ENCODE assay signal across 10 cellular contexts in the genomic region with DNA sequence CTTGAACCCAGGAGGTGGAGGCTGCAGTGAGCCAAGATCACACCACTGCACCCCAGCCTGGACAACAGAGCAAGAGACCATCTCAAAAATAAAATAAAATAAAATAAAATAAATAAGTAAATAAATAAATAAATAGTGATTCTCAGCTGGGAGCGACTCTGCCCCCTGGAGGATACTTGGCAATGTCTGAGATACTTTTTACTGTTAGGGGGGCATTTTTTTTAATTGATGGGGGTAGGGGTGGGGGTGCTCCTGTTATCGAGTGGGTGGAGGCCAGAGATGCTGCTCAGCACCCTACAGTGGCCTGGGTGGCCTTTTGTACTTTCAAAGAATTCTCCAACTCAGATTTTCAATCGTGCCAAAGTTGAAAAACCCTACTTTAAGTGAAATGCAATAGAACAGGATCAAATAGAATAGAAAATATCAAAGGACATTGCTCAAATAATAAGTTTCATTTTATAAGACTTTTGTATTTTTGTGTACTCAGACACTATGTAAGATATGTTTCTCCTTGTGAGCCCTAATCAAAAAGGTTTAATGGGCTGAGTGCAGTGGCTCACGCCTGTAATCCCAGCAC. TPM values are rescaled to one million over a fixed set of nuclear protein-coding genes. Genes with fewer than 3 reads are reported as not detected.
DNase-seq lines count a peak whose midpoint lies in the region; ATAC-seq and TF ChIP-seq lines count a peak whose summit lies in the region.
"Had no signal": no experiment of that assay in that cellular context is flagged by ENCODE, and none has a peak within 500 bp of the region (broad histone marks: within the 10 kb centered on the region; RNA-seq: fewer than 3 reads in every experiment).

No MANE protein-coding gene starts in this region.

- CTCF ChIA-PET in CD4-positive, alpha-beta T cell (lab: Charles Lee): no interaction called here

- WGBS in psoas muscle, 3 donors: 50 to 62% (median 53%) methylated on average over 4 of the region's 4 CpGs

- H3K4me3 ChIP-seq in psoas muscle: no peak overlapping the region

- H3K4me1 ChIP-seq in psoas muscle: no peaks in the 10 kb centered on the region

- DNase-seq in EL (peak; percentile 8), Kasumi-1 (lab: John Stamatoyannopoulos, UW) (peak; percentile 23 to 49), chondrocyte (ENCODE audit: low spot score) (no peak), psoas muscle (no peak), hepatic stellate cell (ENCODE audit: low spot score) (no peak)
- no peak for DNase-seq in CD4-positive, alpha-beta T cell
- DNase-seq: activated effector memory CD4-positive, alpha-beta T cell treated with Interleukin-2 at 50 U/mL for 16 hours; WERI-Rb-1 had no signal

- no peaks in the 10 kb centered on the region for H3K36me3 Mint-ChIP-seq in chondrocyte (ENCODE audit: low read depth)
- peaks cover 48% of the 10 kb centered on the region for H3K36me3 Mint-ChIP-seq in CD4-positive, alpha-beta T cell (ENCODE audit: low read depth)

- POLR2A ChIA-PET in CD4-positive, alpha-beta T cell (lab: Charles Lee): no interaction called here

- peaks cover 0 to 2% (median 0%) of the 10 kb centered on the region in 3 donors for H3K27me3 ChIP-seq in psoas muscle (ENCODE audit: insufficient read depth in 3 of 3, low read length in 2 of 3)
- H3K27me3 ChIP-seq in CD4-positive, alpha-beta T cell (ENCODE audit: control insufficient read depth, insufficient read depth, low read length): no peaks in the 10 kb centered on the region

- H3K4me1 Mint-ChIP-seq in chondrocyte (ENCODE audit: low read depth): no peaks in the 10 kb centered on the region
- H3K4me1 Mint-ChIP-seq in CD4-positive, alpha-beta T cell (ENCODE audit: low read depth): peaks cover 4% of the 10 kb centered on the region

- TF ChIP-seq CTCF in chondrocyte (IDR thresholded peaks at IDR 0.05): peak; percentile 86
- TF ChIP-seq CTCF in psoas muscle (IDR thresholded peaks at IDR 0.05): peak; percentile 36
- no peak for TF ChIP-seq CTCF in CD4-positive, alpha-beta T cell (IDR thresholded peaks at IDR 0.05)

- no peak overlapping the region for H3K27ac Mint-ChIP-seq in chondrocyte (ENCODE audit: unreplicated experiment)
- H3K27ac Mint-ChIP-seq in CD4-positive, alpha-beta T cell: no peak overlapping the region

- no peaks in the 10 kb centered on the region for H3K27me3 Mint-ChIP-seq in chondrocyte (ENCODE audit: low read depth)
- H3K27me3 Mint-ChIP-seq in CD4-positive, alpha-beta T cell: no peaks in the 10 kb centered on the region

- H3K9me3 ChIP-seq in psoas muscle: no peaks in the 10 kb centered on the region
- no peaks in the 10 kb centered on the region for H3K9me3 ChIP-seq in CD4-positive, alpha-beta T cell (ENCODE audit: control insufficient read depth, low read length)

- H3K4me3 Mint-ChIP-seq in chondrocyte (ENCODE audit: unreplicated experiment): no peak overlapping the region
- H3K4me3 Mint-ChIP-seq in CD4-positive, alpha-beta T cell: no peak overlapping the region

- intact Hi-C loops in psoas muscle (cut with DNase I): no loop called here
- intact Hi-C loops in CD4-positive, alpha-beta T cell (cut with DNase I, micrococcal nuclease): no loop called here

- ATAC-seq in psoas muscle (no peak), GM21447 (IDR thresholded peaks at IDR 0.05; ENCODE audit: unreplicated experiment) (no peak)
- no peak for ATAC-seq in CD4-positive, alpha-beta T cell (ENCODE audit: poor library complexity)
- ATAC-seq: sciatic nerve had no signal

- no peaks in the 10 kb centered on the region for H3K36me3 ChIP-seq in psoas muscle (ENCODE audit: insufficient read depth in 1 of 2, low read depth in 1 of 2)
- H3K36me3 ChIP-seq: WERI-Rb-1 had no signal

- no peaks in the 10 kb centered on the region for H3K9me3 Mint-ChIP-seq in chondrocyte (ENCODE audit: low read depth)
- no peaks in the 10 kb centered on the region for H3K9me3 Mint-ChIP-seq in CD4-positive, alpha-beta T cell

- H3K27ac ChIP-seq in psoas muscle: no peak overlapping the region
- H3K27ac ChIP-seq in CD4-positive, alpha-beta T cell (ENCODE audit: low read depth, low read length): no peak overlapping the region
- H3K27ac ChIP-seq: WERI-Rb-1 had no signal

RNA-seq across cellular contexts. Expression of a gene that starts 7.1 kb away (rescaled TPM):
- 66.5 to 74.6 TPM (median 68.3 TPM) in 3 replicates for total RNA-seq in chondrocyte
- total RNA-seq in psoas muscle: 100 to 1,000 TPM in 3 of 4 donors, 10 to 100 TPM in 1; 82.0 to 121 (median 116) TPM
- 100 to 1,000 TPM; 101 to 140 (median 121) TPM for polyA plus RNA-seq in psoas muscle
- total RNA-seq in CD4-positive, alpha-beta T cell: 10 to 100 TPM; 86.7 to 96.4 TPM

RNA-seq across cellular contexts. Expression of a gene that starts 18.4 kb away (rescaled TPM):
- total RNA-seq in chondrocyte (46.0 to 74.3 TPM (median 71.7 TPM) in 3 replicates), psoas muscle (100 to 1,000 TPM in 2 of 4 donors, 10 to 100 TPM in 2; 72.3 to 120 (median 96.8) TPM)
- polyA plus RNA-seq in psoas muscle: 100 to 1,000 TPM in 1 of 3 donors, 10 to 100 TPM in 2; 71.5 to 114 (median 99.5) TPM
- 10 to 100 TPM; 75.3 to 78.7 TPM for total RNA-seq in CD4-positive, alpha-beta T cell

RNA-seq across cellular contexts. Expression of a gene that starts 20.8 kb away (rescaled TPM):
- total RNA-seq in chondrocyte: not detected in 3 replicates
- not detected for total RNA-seq in psoas muscle
- not detected for polyA plus RNA-seq in psoas muscle
- 1 to 10 TPM; 2.7 to 3.1 TPM for total RNA-seq in CD4-positive, alpha-beta T cell
- total RNA-seq: sciatic nerve had no signal

RNA-seq across cellular contexts. Expression of a gene that starts 21.5 kb away (rescaled TPM):
- 2.8 to 3.4 TPM (median 3.1 TPM) in 3 replicates for total RNA-seq in chondrocyte
- total RNA-seq in psoas muscle: 1 to 10 TPM in 1 of 4 donors, under 1 TPM in 3; 0.55 to 1.0 (median 0.65) TPM
- polyA plus RNA-seq in psoas muscle: 1 to 10 TPM in 1 of 3 donors, under 1 TPM in 2; 0.34 to 1.3 (median 0.78) TPM
- under 1 TPM; 0.81 to 0.85 TPM for total RNA-seq in CD4-positive, alpha-beta T cell

RNA-seq across cellular contexts. Expression of a gene that starts 38.8 kb away (rescaled TPM):
- total RNA-seq in chondrocyte: 58.8 to 64.0 TPM (median 60.4 TPM) in 3 replicates
- total RNA-seq in psoas muscle: 10 to 100 TPM; 23.7 to 37.0 (median 33.3) TPM
- 10 to 100 TPM; 33.8 to 60.0 (median 42.8) TPM for polyA plus RNA-seq in psoas muscle
- total RNA-seq in CD4-positive, alpha-beta T cell: 10 to 100 TPM; 56.1 to 61.1 TPM

Comparison
In these comparisons a context has a peak if more than half of its experiments do, and no peak if none do; other contexts are left out.
1. DNase-seq: peak in EL (single experiment) and Kasumi-1 (2 of 2); none in chondrocyte (single experiment), psoas muscle (0 of 2), CD4-positive, alpha-beta T cell (0 of 10) and hepatic stellate cell (single experiment).